In the genomic region with DNA sequence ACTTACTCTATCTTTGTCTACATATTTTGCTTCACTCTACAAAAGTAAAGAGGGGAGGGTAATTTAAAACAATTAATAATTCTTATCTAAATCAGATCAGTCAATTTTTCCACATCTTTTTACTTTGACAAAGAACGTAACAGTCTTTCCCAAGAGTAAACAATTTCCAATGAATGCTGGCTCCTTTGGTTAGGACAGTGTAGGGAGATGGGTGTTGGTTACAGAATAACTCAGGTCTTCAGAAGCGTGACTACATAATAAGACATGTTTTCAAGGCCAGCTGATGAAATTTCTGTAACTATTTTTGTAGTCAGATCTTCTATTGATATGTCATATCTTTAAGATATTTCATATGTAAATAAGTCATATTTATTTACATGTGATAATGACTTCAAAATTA, we compare ENCODE assay signal across 29 cellular contexts.
"Had no signal": no experiment of that assay in that cellular context is flagged by ENCODE, and none has a peak within 500 bp of the region (broad histone marks: within the 10 kb centered on the region; RNA-seq: fewer than 3 reads in every experiment).

No MANE protein-coding gene starts in this region.

- H3K27ac ChIP-seq: brain microvascular endothelial cell, coronary artery, dorsolateral prefrontal cortex, esophagus muscularis mucosa, foreskin keratinocyte, gastrocnemius medialis, heart left ventricle had no signal

- H3K36me3 Mint-ChIP-seq: activated naive CD8-positive, alpha-beta T cell; WTC11 had no signal

- H3K4me3 Mint-ChIP-seq: activated CD4-positive, alpha-beta memory T cell treated with anti-CD3 and anti-CD28 coated beads, Interleukin-2, amount 10 ng/mL, durations not matched to agents 7 days and 5 days; activated CD4-positive, alpha-beta T cell treated with anti-CD3 and anti-CD28 coated beads, Interleukin-2, amount 10 ng/mL, durations not matched to agents 7 days and 5 days; activated naive CD8-positive, alpha-beta T cell; activated T-cell treated with anti-CD3 and anti-CD28 coated beads, Interleukin-2, amount 50 U/mL, for 4 hours; activated T-helper 17 cell treated with anti-CD3 and anti-CD28 coated beads, Interleukin-2, amount 50 U/mL, for 72 hours; central memory CD8-positive, alpha-beta T cell; dendritic cell treated with granulocyte-macrophage colony-stimulating factor and Interleukin-4, amounts not matched to agents 40 ng/mL and 50 ng/mL, for 4 days; endodermal cell; WTC11 had no signal

- H3K4me1 Mint-ChIP-seq: activated CD4-positive, alpha-beta memory T cell treated with anti-CD3 and anti-CD28 coated beads, Interleukin-2, amount 10 ng/mL, durations not matched to agents 7 days and 5 days; activated CD4-positive, alpha-beta T cell treated with anti-CD3 and anti-CD28 coated beads, Interleukin-2, amount 10 ng/mL, durations not matched to agents 7 days and 5 days; activated T-helper 17 cell treated with anti-CD3 and anti-CD28 coated beads, Interleukin-2, amount 50 U/mL, for 72 hours; central memory CD8-positive, alpha-beta T cell had no signal

- ATAC-seq: activated T-cell treated with anti-CD3 and anti-CD28 coated beads, Interleukin-2, amount 50 U/mL, for 4 hours; activated T-helper 17 cell treated with anti-CD3 and anti-CD28 coated beads, Interleukin-2, amount 50 U/mL, for 72 hours; foreskin keratinocyte; gastrocnemius medialis; heart left ventricle; WTC11 had no signal

- H3K36me3 ChIP-seq: brain microvascular endothelial cell, esophagus muscularis mucosa, gastrocnemius medialis, heart left ventricle had no signal

- H3K9me3 Mint-ChIP-seq: activated CD4-positive, alpha-beta memory T cell treated with anti-CD3 and anti-CD28 coated beads, Interleukin-2, amount 10 ng/mL, durations not matched to agents 7 days and 5 days; activated CD4-positive, alpha-beta T cell treated with anti-CD3 and anti-CD28 coated beads, Interleukin-2, amount 10 ng/mL, durations not matched to agents 7 days and 5 days; activated T-cell treated with anti-CD3 and anti-CD28 coated beads, Interleukin-2, amount 50 U/mL, for 4 hours; activated T-helper 17 cell treated with anti-CD3 and anti-CD28 coated beads, Interleukin-2, amount 50 U/mL, for 72 hours; central memory CD8-positive, alpha-beta T cell; dendritic cell treated with granulocyte-macrophage colony-stimulating factor and Interleukin-4, amounts not matched to agents 40 ng/mL and 50 ng/mL, for 4 days; endodermal cell; WTC11 had no signal

- DNase-seq: activated CD4-positive, alpha-beta memory T cell treated with anti-CD3 and anti-CD28 coated beads, Interleukin-2, amount 10 ng/mL, durations not matched to agents 7 days and 5 days; activated CD4-positive, alpha-beta T cell treated with anti-CD3 and anti-CD28 coated beads for 1 hour; activated CD4-positive, alpha-beta T cell treated with anti-CD3 and anti-CD28 coated beads for 4 hours; activated CD4-positive, alpha-beta T cell treated with anti-CD3 and anti-CD28 coated beads, Interleukin-2, amount 10 ng/mL, durations not matched to agents 7 days and 5 days; activated CD4-positive, alpha-beta T cell treated with anti-CD3 and anti-CD28 coated beads, Interleukin-2, amount 50 U/mL, for 4 hours; activated effector memory CD4-positive, alpha-beta T cell treated with Interleukin-2 at 50 U/mL for 16 hours; activated gamma-delta T cell treated with Interleukin-2 at 50 U/mL for 16 hours; activated naive CD4-positive, alpha-beta T cell treated with anti-CD3 and anti-CD28 coated beads, Interleukin-2, amount 50 U/mL, for 16 hours; activated naive CD4-positive, alpha-beta T cell treated with Interleukin-2 at 50 U/mL for 16 hours; activated T-cell treated with anti-CD3 and anti-CD28 coated beads, Interleukin-2, amount 50 U/mL, for 4 hours; amniotic stem cell; anterior cingulate cortex; brain microvascular endothelial cell; dorsolateral prefrontal cortex; effector memory CD4-positive, alpha-beta T cell; endodermal cell; erythroblast; foreskin keratinocyte; gastrocnemius medialis; glutamatergic neuron; heart left ventricle; T-helper 2 cell had no signal

- H3K4me3 ChIP-seq: coronary artery, dorsolateral prefrontal cortex, esophagus muscularis mucosa, gastrocnemius medialis, heart left ventricle had no signal

- H3K4me1 ChIP-seq: gastrocnemius medialis, heart left ventricle had no signal

- H3K27me3 ChIP-seq: brain microvascular endothelial cell, esophagus muscularis mucosa, foreskin keratinocyte had no signal

- H3K27ac Mint-ChIP-seq: activated CD4-positive, alpha-beta memory T cell treated with anti-CD3 and anti-CD28 coated beads, Interleukin-2, amount 10 ng/mL, durations not matched to agents 7 days and 5 days; activated CD4-positive, alpha-beta T cell treated with anti-CD3 and anti-CD28 coated beads, Interleukin-2, amount 10 ng/mL, durations not matched to agents 7 days and 5 days; activated naive CD8-positive, alpha-beta T cell; activated T-helper 17 cell treated with anti-CD3 and anti-CD28 coated beads, Interleukin-2, amount 50 U/mL, for 72 hours; dendritic cell treated with granulocyte-macrophage colony-stimulating factor and Interleukin-4, amounts not matched to agents 40 ng/mL and 50 ng/mL, for 4 days; endodermal cell; WTC11 had no signal

- H3K9me3 ChIP-seq: esophagus muscularis mucosa, gastrocnemius medialis, heart left ventricle had no signal
